In the genomic region with DNA sequence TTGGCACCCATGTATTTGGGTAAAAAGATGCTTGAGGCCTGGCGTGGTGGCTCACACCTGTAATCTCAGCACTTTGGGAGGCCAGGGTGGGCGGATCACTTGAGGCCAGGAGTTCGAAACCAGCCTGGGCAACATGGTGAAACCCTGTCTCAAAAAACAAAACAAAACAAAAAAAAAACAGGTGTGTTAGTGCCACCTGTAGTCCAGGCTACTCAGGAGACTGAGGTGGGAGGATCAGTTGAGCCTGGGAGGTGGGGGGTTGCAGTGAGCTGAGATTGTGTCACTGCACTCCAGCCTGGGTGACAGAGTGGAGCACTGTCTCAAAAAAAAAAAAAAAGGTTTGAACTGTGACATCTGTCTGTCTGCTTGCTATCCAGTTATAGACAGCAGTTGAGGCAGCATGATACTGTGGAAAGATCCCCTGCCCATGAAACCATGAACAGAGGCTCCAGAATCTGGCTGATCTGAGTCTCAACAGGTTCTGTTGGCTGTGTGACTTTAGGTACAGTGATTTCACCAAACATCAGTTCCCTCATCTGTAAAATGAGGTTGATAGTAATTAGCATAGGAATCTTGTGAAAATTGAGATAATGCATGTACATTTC, we compare ENCODE assay signal across 15 cellular contexts. TPM values are rescaled to one million over a fixed set of nuclear protein-coding genes. Genes with fewer than 3 reads are reported as not detected.
DNase-seq lines count a peak whose midpoint lies in the region; ATAC-seq, FAIRE-seq and TF ChIP-seq lines count a peak whose summit lies in the region.
"Had no signal": no experiment of that assay in that cellular context is flagged by ENCODE, and none has a peak within 500 bp of the region (broad histone marks: within the 10 kb centered on the region; RNA-seq: fewer than 3 reads in every experiment).

No MANE protein-coding gene starts in this region.

- H3K9me3 ChIP-seq in left ventricle myocardium inferior (replicated peaks) (no peaks in the 10 kb centered on the region), Panc1 (ENCODE audit: control insufficient read depth, insufficient read depth, low read depth, low read length) (no peaks in the 10 kb centered on the region), HAP-1 (no peaks in the 10 kb centered on the region)
- H3K9me3 ChIP-seq: gastroesophageal sphincter, SJSA1 had no signal

- POLR2A ChIA-PET in Panc1 (lab: Charles Lee) = no interaction called here

- H3K9me3 Mint-ChIP-seq in effector memory CD8-positive, alpha-beta T cell = no peaks in the 10 kb centered on the region
- no peaks in the 10 kb centered on the region for H3K9me3 Mint-ChIP-seq in stimulated activated naive CD8-positive, alpha-beta T cell treated with anti-CD3 and anti-CD28 coated beads, Interleukin-15, amount 100 ng/mL, for 72 hours
- H3K9me3 Mint-ChIP-seq: activated T-helper 2 cell treated with anti-CD3 and anti-CD28 coated beads, Interferon-gamma antibody, Interleukin-2, Interleukin-4, amounts not matched to agents 10 μg/mL and 5 μg/mL and 100 μg/mL, durations not matched to agents 14 hours and 24 hours and 36 hours had no signal

- H3K27me3 ChIP-seq in left ventricle myocardium inferior (ENCODE audit: low read depth) = no peaks in the 10 kb centered on the region
- H3K27me3 ChIP-seq in Panc1 (ENCODE audit: control insufficient read depth, insufficient read depth, low read length) = no peaks in the 10 kb centered on the region
- no peaks in the 10 kb centered on the region for H3K27me3 ChIP-seq in HAP-1 (ENCODE audit: low read depth)
- H3K27me3 ChIP-seq in foreskin keratinocyte = no peaks in the 10 kb centered on the region
- H3K27me3 ChIP-seq: gastroesophageal sphincter, SJSA1 had no signal

- in situ Hi-C loops in Panc1 (cut with HindIII; ENCODE audit: low pct_unique_long_range_greater_than_20kb, low sequenced_read_pairs) = no loop called here
- in situ Hi-C loops in HAP-1 (cut with MboI; ENCODE audit: low sequenced_read_pairs) = no loop called here

- ATAC-seq in Right ventricle myocardium superior (ENCODE audit: poor library complexity) (no peak), Panc1 (no peak), foreskin keratinocyte (no peak)
- no peak for ATAC-seq in effector memory CD8-positive, alpha-beta T cell (replicated peaks)
- no peak for ATAC-seq in stimulated activated naive CD8-positive, alpha-beta T cell treated with anti-CD3 and anti-CD28 coated beads, Interleukin-15, amount 100 ng/mL, for 72 hours
- ATAC-seq: gastroesophageal sphincter had no signal

- peaks cover 54 to 77% of the 10 kb centered on the region in 2 donors for H3K4me1 Mint-ChIP-seq in effector memory CD8-positive, alpha-beta T cell (ENCODE audit: low read depth in 2 of 2)
- peaks cover 70% of the 10 kb centered on the region for H3K4me1 Mint-ChIP-seq in stimulated activated naive CD8-positive, alpha-beta T cell treated with anti-CD3 and anti-CD28 coated beads, Interleukin-15, amount 100 ng/mL, for 72 hours

- intact Hi-C loops in left ventricle myocardium inferior (cut with micrococcal nuclease) = no loop called here
- intact Hi-C loops in Right ventricle myocardium superior (cut with DNase I) = no loop called here
- intact Hi-C loops in Panc1 (cut with micrococcal nuclease; ENCODE audit: unreplicated experiment) = loop anchor here (5.0 kb wide), 1 partner anchor 80 kb away; no protein-coding TSS in a partner anchor

- H3K4me3 Mint-ChIP-seq in effector memory CD8-positive, alpha-beta T cell = peak overlapping the region; percentile 10 to 79
- peak overlapping the region; percentile 19 to 21 for H3K4me3 Mint-ChIP-seq in stimulated activated naive CD8-positive, alpha-beta T cell treated with anti-CD3 and anti-CD28 coated beads, Interleukin-15, amount 100 ng/mL, for 72 hours

- H3K36me3 ChIP-seq in left ventricle myocardium inferior (no peaks in the 10 kb centered on the region), Panc1 (ENCODE audit: control insufficient read depth, insufficient read depth, low read length) (no peaks in the 10 kb centered on the region; the same call in 1 of the 2 replicates), HAP-1 (replicated peaks) (no peaks in the 10 kb centered on the region)
- H3K36me3 ChIP-seq: gastroesophageal sphincter had no signal

- no TSS peak for BruUV-seq in Panc1 (replicated peaks; lab: Mats Ljungman, UMichigan)

- CTCF ChIA-PET in Panc1 (lab: Charles Lee) = no interaction called here

- TF ChIP-seq CTCF in left ventricle myocardium inferior (IDR thresholded peaks at IDR 0.05; ENCODE audit: borderline replicate concordance) (no peak), Panc1 (IDR thresholded peaks at IDR 0.05) (no peak), D721Med (IDR thresholded peaks at IDR 0.05; ENCODE audit: insufficient read depth, missing control alignments) (no peak), foreskin keratinocyte (conservative IDR thresholded peaks at IDR 0.05) (no peak)

- H3K4me3 ChIP-seq in left ventricle myocardium inferior (no peak overlapping the region), Panc1 (ENCODE audit: low read depth in 2 of 2, low read length in 2 of 2) (no peak overlapping the region), HAP-1 (no peak overlapping the region)
- H3K4me3 ChIP-seq: gastroesophageal sphincter, SJSA1 had no signal

- DNase-seq in left ventricle myocardium inferior (no peak), Right ventricle myocardium superior (no peak), Panc1 (ENCODE audit: low read depth, low spot score) (no peak), HAP-1 (ENCODE audit: low spot score in 2 of 2) (no peak), D721Med (ENCODE audit: insufficient read length, low spot score) (no peak), foreskin keratinocyte (no peak)
- no peak for DNase-seq in effector memory CD8-positive, alpha-beta T cell
- no peak for DNase-seq in stimulated activated naive CD8-positive, alpha-beta T cell treated with anti-CD3 and anti-CD28 coated beads, Interleukin-15, amount 100 ng/mL, for 72 hours
- DNase-seq: NCI-H187 treated with DMSO at 0.1 percent for 48 hours; NCI-H446 treated with DMSO at 0.1 percent for 48 hours; stimulated activated naive CD4-positive, alpha-beta T cell treated with Interleukin-2 at 50 U/mL for 16 hours had no signal

- H3K27me3 Mint-ChIP-seq in effector memory CD8-positive, alpha-beta T cell = no peaks in the 10 kb centered on the region
- no peaks in the 10 kb centered on the region for H3K27me3 Mint-ChIP-seq in stimulated activated naive CD8-positive, alpha-beta T cell treated with anti-CD3 and anti-CD28 coated beads, Interleukin-15, amount 100 ng/mL, for 72 hours

- FAIRE-seq in D721Med (lab: Jason Lieb, UNC) = no peak
- FAIRE-seq: GM18507 had no signal

- H3K27ac ChIP-seq in left ventricle myocardium inferior (replicated peaks) (peak overlapping the region; percentile 44), Panc1 (ENCODE audit: low read length) (0 out of 2 replicates have a peak overlapping the region, but pooled peaks have one; percentile 34), foreskin keratinocyte (no peak overlapping the region)
- H3K27ac ChIP-seq: SJSA1 had no signal

- H3K4me1 ChIP-seq in left ventricle myocardium inferior = peaks cover 94% of the 10 kb centered on the region
- H3K4me1 ChIP-seq in Panc1 (ENCODE audit: control insufficient read depth, insufficient read depth, low read length) = peaks cover 52% of the 10 kb centered on the region
- peaks cover 30% of the 10 kb centered on the region for H3K4me1 ChIP-seq in HAP-1
- peaks cover 47% of the 10 kb centered on the region for H3K4me1 ChIP-seq in foreskin keratinocyte

- H3K27ac Mint-ChIP-seq in effector memory CD8-positive, alpha-beta T cell = peak overlapping the region in 1 of 2 donors; percentile 81
- H3K27ac Mint-ChIP-seq in stimulated activated naive CD8-positive, alpha-beta T cell treated with anti-CD3 and anti-CD28 coated beads, Interleukin-15, amount 100 ng/mL, for 72 hours = no peak overlapping the region
- H3K27ac Mint-ChIP-seq: activated T-helper 2 cell treated with anti-CD3 and anti-CD28 coated beads, Interferon-gamma antibody, Interleukin-2, Interleukin-4, amounts not matched to agents 10 μg/mL and 5 μg/mL and 100 μg/mL, durations not matched to agents 14 hours and 24 hours and 36 hours had no signal

- H3K36me3 Mint-ChIP-seq in effector memory CD8-positive, alpha-beta T cell (ENCODE audit: insufficient read depth) = peaks cover 20% of the 10 kb centered on the region

RNA-seq across cellular contexts. Expression of gene DYRK1A, which starts 5.7 kb away (rescaled TPM):
- total RNA-seq in left ventricle myocardium inferior (64.6 TPM), Right ventricle myocardium superior (62.7 TPM), Panc1 (2021; ENCODE audit: unreplicated experiment) (36.1 TPM), foreskin keratinocyte (29.0 and 30.1 TPM in 2 replicates)
- polyA plus RNA-seq in Panc1 (2012; ENCODE audit: insufficient read length) = 11.2 TPM
- 4.9 and 5.5 TPM in 2 replicates for polyA plus RNA-seq in foreskin keratinocyte
